ENCODE assay signal across 17 cellular contexts in genomic region chr1:37663426-37664000, GRCh38. TPM values are rescaled to one million over a fixed set of nuclear protein-coding genes. Genes with fewer than 3 reads are reported as not detected.
DNase-seq lines count a peak whose midpoint lies in the region; ATAC-seq, FAIRE-seq and TF ChIP-seq lines count a peak whose summit lies in the region.
"Had no signal": no experiment of that assay in that cellular context is flagged by ENCODE, and none has a peak within 500 bp of the region (broad histone marks: within the 10 kb centered on the region; RNA-seq: fewer than 3 reads in every experiment).

No MANE protein-coding gene starts in this region.

- H3K9ac ChIP-seq in BLaER1 treated with 17β-estradiol and CSF1 and Interleukin-3, amounts not matched to agents 10 nM and 100 nM: peak overlapping the region in 2 of 11 experiments; percentile 3 to 13; a peak in 2 of 22 replicates
- H3K9ac ChIP-seq in IMR-90 (ENCODE audit: low read depth, low read length) (no peak overlapping the region), H1 (replicated peaks in 1 of 4; ENCODE audit: extremely low read depth in 1 of 4, low read depth in 3 of 4, low read length in 3 of 4) (no peak overlapping the region), mesendoderm (ENCODE audit: low read length) (no peak overlapping the region)

- H3K14ac ChIP-seq in IMR-90 (replicated peaks; ENCODE audit: low read depth, low read length) (no peak overlapping the region), H1 (ENCODE audit: insufficient read length) (no peak overlapping the region)

- no peak for TF ChIP-seq POLR2A in IMR-90 (IDR thresholded peaks at IDR 0.05; ENCODE audit: low read depth, low read length)
- no peak for TF ChIP-seq POLR2A in H1 (IDR thresholded peaks at IDR 0.05; ENCODE audit: control extremely low read depth in 1 of 2, low read depth in 2 of 2, low read length in 2 of 2)

- H3K18ac ChIP-seq in IMR-90 (ENCODE audit: low read depth, low read length): no peak overlapping the region
- peak overlapping the region; percentile 75; the same call in 1 of the 2 replicates for H3K18ac ChIP-seq in H1 (ENCODE audit: extremely low read depth, low read length)
- no peak overlapping the region for H3K18ac ChIP-seq in mesendoderm (ENCODE audit: low read length)

- peak; percentile 50; the same call in 1 of the 2 replicates for ATAC-seq in IMR-90 (ENCODE audit: low read depth)
- no peak for ATAC-seq in HG03457 (IDR thresholded peaks at IDR 0.05; ENCODE audit: unreplicated experiment)

- no peak overlapping the region for H4K8ac ChIP-seq in IMR-90 (ENCODE audit: low read depth in 2 of 2, low read length in 2 of 2)
- peak overlapping the region; percentile 43; the same call in 1 of the 2 replicates for H4K8ac ChIP-seq in H1 (ENCODE audit: extremely low read depth, insufficient read depth, low read length)
- H4K8ac ChIP-seq in mesendoderm (ENCODE audit: low read depth, low read length): no peak overlapping the region

- BruUV-seq in IMR-90 (replicated peaks; lab: Mats Ljungman, UMichigan): no TSS peak

- no peaks in the 10 kb centered on the region for H3K27me3 ChIP-seq in BLaER1 treated with 17β-estradiol and CSF1 and Interleukin-3, amounts not matched to agents 10 nM and 100 nM
- peaks cover 53% of the 10 kb centered on the region for H3K27me3 ChIP-seq in IMR-90 (ENCODE audit: control insufficient read depth, insufficient read depth, low read length)
- H3K27me3 ChIP-seq in H1 (replicated peaks in 1 of 4; ENCODE audit: control insufficient read depth in 3 of 4, extremely low read depth in 1 of 4, insufficient read depth in 3 of 4, low read length in 3 of 4): no peaks in the 10 kb centered on the region; a peak in 1 of 7 replicates
- no peaks in the 10 kb centered on the region for H3K27me3 ChIP-seq in mesendoderm (ENCODE audit: insufficient read depth, low read length, poor library complexity)

- no peak for DNase-seq in IMR-90
- peak in 1 of 2 experiments; percentile 56 for DNase-seq in H1 (ENCODE audit: low read depth in 1 of 2, low spot score in 2 of 2)
- DNase-seq in mesendoderm: peak; percentile 70
- no peak for DNase-seq in NCI-H2227 (lab: John Stamatoyannopoulos, UW; ENCODE audit: unreplicated experiment)
- no peak for DNase-seq in activated CD8-positive, alpha-beta memory T cell treated with anti-CD3 and anti-CD28 coated beads for 24 hours
- DNase-seq in GM10248 (ENCODE audit: extremely low spot score): no peak
- DNase-seq: COR-L47, NCI-H1105 treated with DMSO at 0.1 percent for 48 hours, NCI-H187, NCI-H526 treated with DMSO at 0.1 percent for 48 hours had no signal

- H2BK20ac ChIP-seq in IMR-90 (ENCODE audit: low read depth, low read length): no peak overlapping the region
- no peak overlapping the region for H2BK20ac ChIP-seq in H1 (ENCODE audit: low read length)

- no peaks in the 10 kb centered on the region; the same call in none of the 2 replicates for H3K23me2 ChIP-seq in H1 (ENCODE audit: low read depth, low read length)

- dilution Hi-C loops in IMR-90 (cut with HindIII; ENCODE audit: low sequenced_read_pairs, unreplicated experiment): no loop called here

- no peaks in the 10 kb centered on the region for H3K36me3 ChIP-seq in BLaER1 treated with 17β-estradiol and CSF1 and Interleukin-3, amounts not matched to agents 10 nM and 100 nM
- H3K36me3 ChIP-seq in IMR-90 (ENCODE audit: control insufficient read depth, insufficient read depth, low read length) (no peaks in the 10 kb centered on the region), H1 (ENCODE audit: control insufficient read depth in 2 of 4, insufficient read depth in 4 of 4, low read length in 3 of 4) (no peaks in the 10 kb centered on the region), mesendoderm (ENCODE audit: control insufficient read depth, insufficient read depth, low read length) (no peaks in the 10 kb centered on the region)

- no peak overlapping the region for H3K56ac ChIP-seq in IMR-90 (ENCODE audit: extremely low read depth, insufficient read depth, low read length)
- no peak overlapping the region for H3K56ac ChIP-seq in H1 (replicated peaks; ENCODE audit: insufficient read length, low read depth, low read length)
- H3K56ac ChIP-seq in mesendoderm (ENCODE audit: low read length): no peak overlapping the region

- H2BK5ac ChIP-seq in IMR-90 (ENCODE audit: low read depth, low read length, poor library complexity, severe bottlenecking) (no peak overlapping the region), H1 (ENCODE audit: low read depth, low read length) (peak overlapping the region; percentile 44; the same call in 1 of the 2 replicates), mesendoderm (ENCODE audit: low read length) (no peak overlapping the region)

- intact Hi-C loops in IMR-90 (cut with micrococcal nuclease): no loop called here

- no peak overlapping the region for H3K23ac ChIP-seq in IMR-90 (ENCODE audit: low read depth, low read length)
- H3K23ac ChIP-seq in H1 (ENCODE audit: insufficient read length): no peak overlapping the region
- no peak overlapping the region for H3K23ac ChIP-seq in mesendoderm (ENCODE audit: low read length)

- peak overlapping the region; percentile 24 for H2AFZ ChIP-seq in IMR-90 (replicated peaks; ENCODE audit: low read length, poor library complexity)
- H2AFZ ChIP-seq in H1 (ENCODE audit: low read length): peak overlapping the region; percentile 19; the same call in 1 of the 2 replicates

- H2BK12ac ChIP-seq in H1 (ENCODE audit: low read depth, low read length): no peak overlapping the region

- H4K20me1 ChIP-seq in BLaER1 treated with 17β-estradiol and CSF1 and Interleukin-3, amounts not matched to agents 10 nM and 100 nM: no peaks in the 10 kb centered on the region
- H4K20me1 ChIP-seq in IMR-90 (ENCODE audit: insufficient read depth, low read length): no peaks in the 10 kb centered on the region
- H4K20me1 ChIP-seq in H1 (replicated peaks in 1 of 2; ENCODE audit: control insufficient read depth in 1 of 2, insufficient read depth in 2 of 2, low read length in 2 of 2): no peaks in the 10 kb centered on the region

- no peaks in the 10 kb centered on the region for H3K79me1 ChIP-seq in IMR-90 (ENCODE audit: low read depth in 1 of 2, low read length in 2 of 2)
- H3K79me1 ChIP-seq in H1 (ENCODE audit: low read depth, low read length): no peaks in the 10 kb centered on the region
- no peaks in the 10 kb centered on the region for H3K79me1 ChIP-seq in mesendoderm (ENCODE audit: low read length)

- H4K91ac ChIP-seq in IMR-90 (ENCODE audit: insufficient read depth, low read depth, low read length) (no peak overlapping the region), H1 (replicated peaks; ENCODE audit: insufficient read length, low read length) (peak overlapping the region; percentile 75)

- H3K27ac ChIP-seq in BLaER1 treated with 17β-estradiol and CSF1 and Interleukin-3, amounts not matched to agents 10 nM and 100 nM: peak overlapping the region in 1 of 11 experiments; percentile 8; a peak in 1 of 22 replicates
- H3K27ac ChIP-seq in IMR-90 (ENCODE audit: insufficient read depth, low read length) (no peak overlapping the region), H1 (ENCODE audit: low read depth, low read length) (no peak overlapping the region; the same call in 1 of the 2 replicates), mesendoderm (ENCODE audit: low read depth, low read length) (no peak overlapping the region)
- H3K27ac ChIP-seq: HL-60, RWPE1 had no signal

- CTCF ChIA-PET in IMR-90 (lab: Yijun Ruan, JAX): interaction anchor here (0.7 to 1.1 kb wide), 3 partner anchors 18 to 208 kb away, joined by 3 read pairs; no protein-coding TSS in a partner anchor
- CTCF ChIA-PET in H1 (lab: Charles Lee; ENCODE audit: partially characterized antibody): interaction anchor here (0.6 to 8.4 kb wide), 9 partner anchors 10 to 61 kb away, joined by 3 to 59 read pairs (median 4); no protein-coding TSS in a partner anchor
- CTCF ChIA-PET in GM10248 (lab: Yijun Ruan, JAX): interaction anchor here (3.0 to 3.3 kb wide), 2 partner anchors 19 to 60 kb away, joined by 8 to 20 read pairs; no protein-coding TSS in a partner anchor

- H4K5ac ChIP-seq in IMR-90 (ENCODE audit: low read depth, low read length): no peak overlapping the region
- no peak overlapping the region for H4K5ac ChIP-seq in H1 (ENCODE audit: insufficient read length, low read depth, low read length)
- no peak overlapping the region for H4K5ac ChIP-seq in mesendoderm (ENCODE audit: low read length)

- no peaks in the 10 kb centered on the region for H3K9me3 ChIP-seq in BLaER1 treated with 17β-estradiol and CSF1 and Interleukin-3, amounts not matched to agents 10 nM and 100 nM (replicated peaks in 1 of 11)
- H3K9me3 ChIP-seq in IMR-90 (ENCODE audit: control insufficient read depth, insufficient read depth, low read length) (no peaks in the 10 kb centered on the region), H1 (ENCODE audit: insufficient read depth in 2 of 2, low read depth in 1 of 2, low read length in 1 of 2) (no peaks in the 10 kb centered on the region)

- no peaks in the 10 kb centered on the region for H3K9me1 ChIP-seq in IMR-90 (ENCODE audit: insufficient read depth, low read length)

- no peak for TF ChIP-seq EP300 in H1 (IDR thresholded peaks at IDR 0.05; ENCODE audit: borderline replicate concordance in 1 of 2, low read depth in 2 of 2, low read length in 2 of 2)

- no peak overlapping the region for H2AK5ac ChIP-seq in IMR-90 (ENCODE audit: low read depth, low read length)
- H2AK5ac ChIP-seq in H1 (ENCODE audit: low read depth, low read length): no peak overlapping the region
- no peak overlapping the region for H2AK5ac ChIP-seq in mesendoderm (ENCODE audit: low read length)

- 40% methylated on average over 5 of the region's 14 CpGs; no CpG with 5 or more reads in 1 of the 2 experiments for WGBS in IMR-90 (ENCODE audit: extremely low coverage in 2 of 2, insufficient read length in 1 of 2), 2 experiments
- 71% methylated on average over 13 of the region's 14 CpGs; no CpG with 5 or more reads in 1 of the 2 experiments for WGBS in H1 (ENCODE audit: extremely low coverage in 1 of 2, insufficient coverage in 1 of 2, insufficient read length in 1 of 2, insufficient replicate concordance in 2 of 2, low coverage in 1 of 2, low lambda C conversion rate in 2 of 2, missing lambda C conversion rate in 1 of 2), 2 experiments
- WGBS in mesendoderm (ENCODE audit: extremely low coverage, insufficient coverage, low lambda C conversion rate): no CpG with 5 or more reads among the region's 14 CpGs

- no peak for FAIRE-seq in H1 (lab: Jason Lieb, UNC)
- FAIRE-seq: A204.1, HTR-8/SVneo had no signal

- H3K4ac ChIP-seq in IMR-90 (ENCODE audit: low read depth, low read length): no peak overlapping the region
- no peak overlapping the region for H3K4ac ChIP-seq in H1 (replicated peaks; ENCODE audit: insufficient read length, low read depth, low read length)
- H3K4ac ChIP-seq in mesendoderm (ENCODE audit: low read depth, low read length): no peak overlapping the region

- POLR2A ChIA-PET in IMR-90 (lab: Charles Lee; ENCODE audit: unreplicated experiment) (interaction anchor here (1.0 kb wide), 1 partner anchor 178 kb away, joined by 3 read pairs; no protein-coding TSS in a partner anchor), H1 (lab: Charles Lee; ENCODE audit: partially characterized antibody) (interaction anchor here (0.6 to 2.2 kb wide), 3 partner anchors 29 to 99 kb away, joined by 3 to 5 read pairs (median 3); partner anchors contain the start of gene CDCA8), GM10248 (lab: Yijun Ruan, JAX) (no interaction called here)

- H3K79me2 ChIP-seq in H1 (ENCODE audit: control insufficient read depth in 1 of 2, insufficient read depth in 2 of 2, low read length in 2 of 2) (no peaks in the 10 kb centered on the region), mesendoderm (ENCODE audit: control insufficient read depth, insufficient read depth, low read length) (no peaks in the 10 kb centered on the region)

- in situ Hi-C loops in IMR-90 (cut with MboI; ENCODE audit: low sequenced_read_pairs): no loop called here

- no peak overlapping the region for H3K4me3 ChIP-seq in BLaER1 treated with 17β-estradiol and CSF1 and Interleukin-3, amounts not matched to agents 10 nM and 100 nM
- H3K4me3 ChIP-seq in IMR-90 (ENCODE audit: insufficient read depth, low read depth, low read length) (no peak overlapping the region), H1 (ENCODE audit: extremely low read depth in 1 of 4, insufficient read depth in 2 of 4, low read depth in 3 of 4, low read length in 4 of 4) (no peak overlapping the region), mesendoderm (ENCODE audit: low read length) (no peak overlapping the region)

- H2BK15ac ChIP-seq in IMR-90 (ENCODE audit: low read depth, low read length) (no peak overlapping the region), H1 (ENCODE audit: low read length) (no peak overlapping the region), mesendoderm (replicated peaks; ENCODE audit: low read depth) (no peak overlapping the region)

- H2AK9ac ChIP-seq in IMR-90 (replicated peaks; ENCODE audit: low read depth, low read length, poor library complexity): no peak overlapping the region

- H2BK120ac ChIP-seq in IMR-90 (ENCODE audit: low read depth, low read length) (no peak overlapping the region), H1 (replicated peaks; ENCODE audit: low read depth, low read length) (no peak overlapping the region), mesendoderm (ENCODE audit: low read depth, low read length) (no peak overlapping the region)

- H3K4me2 ChIP-seq in BLaER1 treated with 17β-estradiol and CSF1 and Interleukin-3, amounts not matched to agents 10 nM and 100 nM: peak overlapping the region in 7 of 11 experiments; percentile 1 to 60 (median 25); a peak in 11 of 22 replicates
- H3K4me2 ChIP-seq in IMR-90 (ENCODE audit: low read depth, low read length): no peak overlapping the region
- peak overlapping the region in 1 of 2 experiments; percentile 35; a peak in 2 of 4 replicates for H3K4me2 ChIP-seq in H1 (ENCODE audit: insufficient read depth in 1 of 2, low read depth in 2 of 2, low read length in 2 of 2)
- no peak overlapping the region for H3K4me2 ChIP-seq in mesendoderm (ENCODE audit: low read length)

- peaks cover 0 to 25% (median 22%) of the 10 kb centered on the region in 10 experiments; a peak in 16 of 20 replicates for H3K4me1 ChIP-seq in BLaER1 treated with 17β-estradiol and CSF1 and Interleukin-3, amounts not matched to agents 10 nM and 100 nM
- H3K4me1 ChIP-seq in IMR-90 (ENCODE audit: control insufficient read depth, insufficient read depth, low read length): no peaks in the 10 kb centered on the region
- peaks cover 0 to 29% (median 24%) of the 10 kb centered on the region in 4 experiments; a peak in 6 of 7 replicates for H3K4me1 ChIP-seq in H1 (replicated peaks in 1 of 4; ENCODE audit: control insufficient read depth in 3 of 4, insufficient read depth in 4 of 4, low read length in 3 of 4)
- no peaks in the 10 kb centered on the region for H3K4me1 ChIP-seq in mesendoderm (ENCODE audit: control insufficient read depth, low read depth, low read length)

- TF ChIP-seq RAD21 in IMR-90 (IDR thresholded peaks at IDR 0.05; ENCODE audit: low read length) (no peak), H1 (IDR thresholded peaks at IDR 0.05 in 1 of 2, conservative IDR thresholded peaks at IDR 0.05 in 1 of 2; ENCODE audit: low read depth in 2 of 2, low read length in 2 of 2) (no peak)

- TF ChIP-seq CTCF in IMR-90 (conservative IDR thresholded peaks at IDR 0.05; ENCODE audit: low read depth, low read length) (no peak), H1 (IDR thresholded peaks at IDR 0.05; ENCODE audit: control extremely low read depth in 1 of 3, insufficient read depth in 1 of 3, low read depth in 1 of 3, low read length in 3 of 3) (no peak), GM10248 (IDR thresholded peaks at IDR 0.05; ENCODE audit: control extremely low read depth, extremely low read depth, low read depth, missing control alignments) (no peak)

RNA-seq across cellular contexts. Expression of gene CDCA8, which starts 28.8 kb away (rescaled TPM):
- 5.9 and 6.1 TPM in 2 replicates for total RNA-seq in IMR-90 (2012; rRNA removed)
- 25.2 and 25.7 TPM in 2 replicates for polyA plus RNA-seq in IMR-90 (2012; rRNA removed)
- 10.8 and 14.8 TPM in 2 replicates for polyA plus RNA-seq in IMR-90 (2012; cell fraction: cytosol; rRNA removed)
- 13.9 and 16.8 TPM in 2 replicates for polyA plus RNA-seq in IMR-90 (2012; cell fraction: nucleus; rRNA removed; ENCODE audit: low replicate concordance)
- total RNA-seq in H1 (2021; fragmentation: NEBNext Ultra II Directional; extraction: Animal tissue kit (Norgen Biotek cat#: 25700)): 41.6 and 43.9 TPM in 2 replicates
- 37.8 and 46.2 TPM in 2 replicates for polyA plus RNA-seq in H1 (2011; rRNA removed)
- 50.5 TPM for polyA plus RNA-seq in H1 (2011; cell fraction: cytosol; rRNA removed)
- 38.4 TPM for polyA plus RNA-seq in H1 (2011; cell fraction: nucleus; rRNA removed)
- polyA plus RNA-seq in H1 (2012, experiment 1 of 2): 38.3 to 43.7 TPM (median 41.6 TPM) in 4 replicates
- polyA plus RNA-seq in H1 (2012, experiment 2 of 2): 44.5 TPM
- polyA plus RNA-seq in H1 (2013, experiment 1 of 2): 28.7 TPM
- 30.0 TPM for polyA plus RNA-seq in H1 (2013, experiment 2 of 2)
- 44.2 and 53.1 TPM in 2 replicates for polyA minus RNA-seq in H1 (2011; rRNA and poly(A)+ RNA removed)
- 25.8 TPM for polyA minus RNA-seq in H1 (2011; cell fraction: cytosol; rRNA and poly(A)+ RNA removed)
- 17.8 TPM for polyA minus RNA-seq in H1 (2011; cell fraction: nucleus; rRNA and poly(A)+ RNA removed)
- 46.4 TPM for polyA plus RNA-seq in mesendoderm (2013, experiment 1 of 2)
- polyA plus RNA-seq in mesendoderm (2013, experiment 2 of 2): 47.5 TPM

RNA-seq across cellular contexts. Expression of gene RSPO1, which starts 28.8 kb away (rescaled TPM):
- not detected in 2 replicates for total RNA-seq in IMR-90 (2012; rRNA removed)
- not detected in 2 replicates for polyA plus RNA-seq in IMR-90 (2012; rRNA removed)
- not detected in 2 replicates for polyA plus RNA-seq in IMR-90 (2012; cell fraction: cytosol; rRNA removed)
- not detected in 2 replicates for polyA plus RNA-seq in IMR-90 (2012; cell fraction: nucleus; rRNA removed; ENCODE audit: low replicate concordance)
- 0.21 TPM in 1 of 2 replicates, not detected in the other for total RNA-seq in H1 (2021; fragmentation: NEBNext Ultra II Directional; extraction: Animal tissue kit (Norgen Biotek cat#: 25700))
- 0.28 and 0.39 TPM in 2 replicates for polyA plus RNA-seq in H1 (2011; rRNA removed)
- 0.25 TPM for polyA plus RNA-seq in H1 (2011; cell fraction: cytosol; rRNA removed)
- polyA plus RNA-seq in H1 (2011; cell fraction: nucleus; rRNA removed): 0.23 TPM
- polyA plus RNA-seq in H1 (2012, experiment 1 of 2): 0.41 to 0.64 TPM (median 0.55 TPM) in 4 replicates
- 0.25 TPM for polyA plus RNA-seq in H1 (2012, experiment 2 of 2)
- 0.08 TPM for polyA plus RNA-seq in H1 (2013, experiment 1 of 2)
- polyA plus RNA-seq in H1 (2013, experiment 2 of 2): 0.04 TPM
- polyA minus RNA-seq in H1 (2011; rRNA and poly(A)+ RNA removed): 0.44 and 0.59 TPM in 2 replicates
- not detected for polyA minus RNA-seq in H1 (2011; cell fraction: cytosol; rRNA and poly(A)+ RNA removed)
- polyA minus RNA-seq in H1 (2011; cell fraction: nucleus; rRNA and poly(A)+ RNA removed): not detected
- polyA plus RNA-seq in mesendoderm (2013, experiment 1 of 2): 0.04 TPM
- polyA plus RNA-seq in mesendoderm (2013, experiment 2 of 2): 0.04 TPM
- polyA plus RNA-seq: CD14-positive monocyte had no signal

Comparison
In these comparisons a context has a peak if more than half of its experiments do, and no peak if none do; other contexts are left out.
1. H3K4me2 ChIP-seq: peak in BLaER1 treated with 17β-estradiol and CSF1 and Interleukin-3, amounts not matched to agents 10 nM and 100 nM (7 of 11); none in IMR-90 (single experiment) and mesendoderm (single experiment).